20 cellular contexts compared by ENCODE assay signal in the genomic region with DNA sequence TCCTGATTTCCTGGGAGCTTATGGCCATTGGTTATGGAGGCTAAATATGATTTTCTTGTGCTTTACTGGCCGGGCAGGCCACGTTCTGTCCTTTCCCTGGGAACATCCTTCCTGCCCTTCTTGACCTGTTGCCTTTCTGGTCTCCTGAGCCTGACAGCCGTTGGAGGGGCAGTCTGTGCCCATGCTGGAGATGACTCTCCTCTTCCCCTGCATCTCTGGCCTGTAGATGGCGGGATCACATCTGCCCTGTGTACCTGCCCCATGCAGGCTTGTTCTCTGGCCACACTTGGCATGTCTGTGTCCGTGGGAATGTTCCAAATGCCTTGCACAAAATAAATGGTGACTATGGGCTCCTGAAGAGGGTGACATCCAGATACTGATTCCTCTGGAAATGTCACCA.
"Had no signal": no experiment of that assay in that cellular context is flagged by ENCODE, and none has a peak within 500 bp of the region (broad histone marks: within the 10 kb centered on the region; RNA-seq: fewer than 3 reads in every experiment).

No MANE protein-coding gene starts in this region.

- FAIRE-seq: frontal cortex, islet of Langerhans had no signal

- H3K36me3 ChIP-seq: colonic mucosa, heart left ventricle, ovary, tibial nerve, upper lobe of right lung had no signal

- H3K9me3 ChIP-seq: colonic mucosa, heart left ventricle, ovary, testis, tibial nerve, upper lobe of right lung had no signal

- H3K4me1 ChIP-seq: colonic mucosa, heart left ventricle, tibial nerve, upper lobe of right lung had no signal

- ATAC-seq: naive thymus-derived CD4-positive, alpha-beta T cell; stimulated activated memory B cell treated with anti-CD40 and anti-IgM and Interleukin-4, amounts not matched to agents 10 μg/mL and 1 μg/mL and 100 μg/mL, for 72 hours; upper lobe of right lung had no signal

- H3K4me3 ChIP-seq: colonic mucosa, ovary, testis, tibial nerve, upper lobe of right lung had no signal

- H3K27me3 ChIP-seq: colonic mucosa, ovary, testis, tibial nerve had no signal

- H3K27ac ChIP-seq: colonic mucosa, heart left ventricle, ovary, testis, tibial nerve, upper lobe of right lung had no signal

- DNase-seq: colonic mucosa; dermis blood vessel endothelial cell; heart left ventricle; hypothalamus; kidney glomerular epithelial cell; mesendoderm; naive thymus-derived CD4-positive, alpha-beta T cell; nucleus accumbens; ovary; right cardiac atrium; stimulated activated CD4-positive, alpha-beta T cell treated with anti-CD3 and anti-CD28 coated beads, Interleukin-15, amount 100 ng/mL, for 24 hours; stimulated activated CD4-positive, alpha-beta T cell treated with anti-CD3 and anti-CD28 coated beads, Interleukin-1b, Interleukin-23, amount 100 ng/mL, for 48 hours; stimulated activated CD4-positive, alpha-beta T cell treated with anti-CD3 and anti-CD28 coated beads, Interleukin-4, amount 100 ng/mL, for 24 hours; stimulated activated naive CD8-positive, alpha-beta T cell treated with anti-CD3 and anti-CD28 coated beads, Interleukin-15, amount 100 ng/mL, for 72 hours; testis; upper lobe of right lung had no signal
